In genomic region chr6:118187568-118188164, GRCh38 we compare ENCODE assay signal across 8 cellular contexts.
A peak's percentile ranks its signal among the peaks of the same experiment; 100 is the strongest.
DNase-seq lines count a peak whose midpoint lies in the region; ATAC-seq and TF ChIP-seq lines count a peak whose summit lies in the region.

No MANE protein-coding gene starts in this region.

- peak overlapping the region; percentile 29 for H3K27ac ChIP-seq in brain microvascular endothelial cell

- no peaks in the 10 kb centered on the region; the same call in none of the 2 replicates for H3K4me1 ChIP-seq in HAP-1

- H3K27me3 ChIP-seq in brain microvascular endothelial cell (replicated peaks) (no peaks in the 10 kb centered on the region), HAP-1 (ENCODE audit: low read depth) (no peaks in the 10 kb centered on the region)

- H3K36me3 ChIP-seq in brain microvascular endothelial cell (replicated peaks) (no peaks in the 10 kb centered on the region), HAP-1 (replicated peaks) (no peaks in the 10 kb centered on the region)

- in situ Hi-C loops in brain microvascular endothelial cell (cut with HindIII; ENCODE audit: low pct_ligation_motif_present, low sequenced_read_pairs) = no loop called here
- in situ Hi-C loops in HAP-1 (cut with MboI; ENCODE audit: low sequenced_read_pairs) = no loop called here

- peak; percentile 56 for ATAC-seq in GM19395 (IDR thresholded peaks at IDR 0.05; ENCODE audit: unreplicated experiment)
- ATAC-seq in HG03439 (IDR thresholded peaks at IDR 0.05; ENCODE audit: unreplicated experiment) = peak; percentile 30

- DNase-seq in AG20443 (ENCODE audit: low spot score) (peak; percentile 41), brain microvascular endothelial cell (peak; percentile 11), T-helper 9 cell (no peak), 8988T (no peak), HAP-1 (ENCODE audit: low spot score in 2 of 2) (no peak)
- peak in 2 of 3 donors; percentile 1 to 20 for DNase-seq in stimulated activated CD4-positive, alpha-beta T cell treated with anti-CD3 and anti-CD28 coated beads, Interleukin-12 subunit alpha, Interleukin-12 subunit beta, amount 100 ng/mL, for 48 hours (ENCODE audit: low read depth in 2 of 3, low spot score in 1 of 3)

- H3K9me3 ChIP-seq in HAP-1 = no peaks in the 10 kb centered on the region

- TF ChIP-seq CTCF in brain microvascular endothelial cell (IDR thresholded peaks at IDR 0.05; ENCODE audit: low read depth, low read length, missing control alignments) = no peak

- H3K4me3 ChIP-seq in brain microvascular endothelial cell (ENCODE audit: low read depth, low read length) (no peak overlapping the region), HAP-1 (no peak overlapping the region)

Comparison
In these comparisons a context has a peak if more than half of its experiments do, and no peak if none do; other contexts are left out.
1. DNase-seq: peak in AG20443 (single experiment), brain microvascular endothelial cell (single experiment) and stimulated activated CD4-positive, alpha-beta T cell treated with anti-CD3 and anti-CD28 coated beads, Interleukin-12 subunit alpha, Interleukin-12 subunit beta, amount 100 ng/mL, for 48 hours (2 of 3); none in T-helper 9 cell (single experiment), 8988T (single experiment) and HAP-1 (0 of 2).